Comparison of ENCODE assay signal across 10 cellular contexts in the genomic region with DNA sequence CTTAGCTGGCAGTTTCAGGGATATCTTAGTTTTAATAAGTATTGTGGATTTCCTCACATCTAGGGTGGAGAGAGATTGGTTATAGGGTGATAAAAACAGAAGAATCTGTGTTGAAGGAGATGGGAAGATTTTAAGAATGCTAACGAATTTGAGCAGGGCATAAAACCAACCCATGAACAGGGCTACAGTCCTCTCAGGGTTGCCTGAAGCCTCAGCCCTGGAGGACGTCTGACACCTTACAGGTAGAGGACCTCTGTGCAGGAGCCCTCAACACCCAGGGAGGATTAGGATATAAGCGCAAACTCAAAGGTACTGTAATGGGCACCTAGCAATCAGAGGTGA. TPM values are rescaled to one million over a fixed set of nuclear protein-coding genes. Genes with fewer than 3 reads are reported as not detected.
DNase-seq lines count a peak whose midpoint lies in the region; ATAC-seq, FAIRE-seq and TF ChIP-seq lines count a peak whose summit lies in the region.
"Had no signal": no experiment of that assay in that cellular context is flagged by ENCODE, and none has a peak within 500 bp of the region (broad histone marks: within the 10 kb centered on the region; RNA-seq: fewer than 3 reads in every experiment).

No MANE protein-coding gene starts in this region.

- no peaks in the 10 kb centered on the region for H3K36me3 ChIP-seq in H7 (replicated peaks; ENCODE audit: control insufficient read depth, insufficient read depth, low read length)
- H3K36me3 ChIP-seq in kidney (ENCODE audit: control insufficient read depth in 1 of 2, insufficient read depth in 2 of 2, low read length in 2 of 2), result no peaks in the 10 kb centered on the region

- no peak for FAIRE-seq in kidney (lab: Jason Lieb, UNC)
- FAIRE-seq: colon, GM12878 had no signal

- H3K27me3 Mint-ChIP-seq in activated B cell treated with CpG ODN at 0.5 μM for 24 hours, result peaks cover 35% of the 10 kb centered on the region

- H3K27ac ChIP-seq in AG04450 (ENCODE audit: low read depth, low read length), result no peak overlapping the region
- H3K27ac ChIP-seq in kidney (ENCODE audit: low read depth in 2 of 2, low read length in 2 of 2), result no peak overlapping the region

- no peak overlapping the region for H3K9ac ChIP-seq in kidney (ENCODE audit: low read length in 2 of 2)

- peak overlapping the region; percentile 29 for H3K4me3 Mint-ChIP-seq in activated B cell treated with CpG ODN at 0.5 μM for 24 hours

- peaks cover 13% of the 10 kb centered on the region for H3K27me3 ChIP-seq in AG04450 (ENCODE audit: control insufficient read depth, insufficient read depth, low read length)
- peaks cover 10% of the 10 kb centered on the region for H3K27me3 ChIP-seq in H7 (ENCODE audit: control insufficient read depth, insufficient read depth, low read length)

- intact Hi-C loops in activated B cell treated with CpG ODN at 0.5 μM for 24 hours (cut with micrococcal nuclease) (no loop called here), kidney (cut with DNase I) (no loop called here)

- peak; percentile 36 for ATAC-seq in activated B cell treated with CpG ODN at 0.5 μM for 24 hours (ENCODE audit: low read depth)
- no peak for ATAC-seq in HG03442 (IDR thresholded peaks at IDR 0.05; ENCODE audit: unreplicated experiment)

- DNase-seq in AG04450 (ENCODE audit: low read depth, low spot score) (no peak), H7 (no peak), activated B cell treated with CpG ODN at 0.5 μM for 24 hours (no peak), kidney (no peak), NCI-H1694 (lab: John Stamatoyannopoulos, UW) (no peak), occipital lobe (lab: John Stamatoyannopoulos, UW) (no peak), islet precursor cell (no peak)

- TF ChIP-seq CTCF in AG04450 (IDR thresholded peaks at IDR 0.05; ENCODE audit: low read depth, low read length) (no peak), activated B cell treated with CpG ODN at 0.5 μM for 24 hours (IDR thresholded peaks at IDR 0.05) (no peak), kidney (IDR thresholded peaks at IDR 0.05; ENCODE audit: borderline replicate concordance, extremely low read depth, insufficient read depth) (no peak)

- H3K4me3 ChIP-seq in AG04450 (ENCODE audit: low read depth, low read length) (peak overlapping the region; percentile 56), H7 (ENCODE audit: insufficient read depth, low read depth, low read length) (peak overlapping the region; percentile 77), kidney (ENCODE audit: low read length in 2 of 2) (peak overlapping the region; percentile 66 to 76)
- H3K4me3 ChIP-seq: GM12878 had no signal

- peaks cover 9% of the 10 kb centered on the region for H3K9me3 Mint-ChIP-seq in activated B cell treated with CpG ODN at 0.5 μM for 24 hours

- H3K27ac Mint-ChIP-seq in activated B cell treated with CpG ODN at 0.5 μM for 24 hours, result no peak overlapping the region

- no peaks in the 10 kb centered on the region for H3K36me3 Mint-ChIP-seq in activated B cell treated with CpG ODN at 0.5 μM for 24 hours (ENCODE audit: low read depth)

- POLR2A ChIA-PET in AG04450 (lab: Yijun Ruan, JAX) (no interaction called here), activated B cell treated with CpG ODN at 0.5 μM for 24 hours (lab: Charles Lee) (no interaction called here)

- H3K9me3 ChIP-seq in AG04450 (ENCODE audit: control insufficient read depth, insufficient read depth, low read length) (no peaks in the 10 kb centered on the region), kidney (ENCODE audit: control insufficient read depth in 1 of 2, low read length in 2 of 2) (no peaks in the 10 kb centered on the region)

- CTCF ChIA-PET in AG04450 (lab: Charles Lee), result interaction anchor here (0.7 to 1.6 kb wide), 4 partner anchors 27 to 372 kb away, joined by 3 to 6 read pairs (median 4); no protein-coding TSS in a partner anchor
- CTCF ChIA-PET in activated B cell treated with CpG ODN at 0.5 μM for 24 hours (lab: Charles Lee), result no interaction called here

- H3K4me1 ChIP-seq in kidney (ENCODE audit: control insufficient read depth in 1 of 2, insufficient read depth in 1 of 2, low read depth in 1 of 2, low read length in 2 of 2), result no peaks in the 10 kb centered on the region

- H3K4me1 Mint-ChIP-seq in activated B cell treated with CpG ODN at 0.5 μM for 24 hours, result peaks cover 14% of the 10 kb centered on the region

RNA-seq across cellular contexts. Expression of gene WASF3, which starts 0.5 kb away (rescaled TPM):
- polyA plus RNA-seq in AG04450 (2011; rRNA removed), result 8.3 and 11.3 TPM in 2 replicates
- 3.3 and 4.0 TPM in 2 replicates for polyA minus RNA-seq in AG04450 (2011; rRNA and poly(A)+ RNA removed)
- 19.1 and 26.9 TPM in 2 replicates for total RNA-seq in H7 (2014; rRNA removed; shearing (Covaris generic))
- total RNA-seq in activated B cell treated with CpG ODN at 0.5 μM for 24 hours, result 0.07 and 0.35 TPM in 2 replicates
- 18.5 TPM for total RNA-seq in kidney
- 3.7 TPM for polyA plus RNA-seq in kidney (ENCODE audit: insufficient read depth, low read depth, low replicate concordance)
- 22.1 TPM for total RNA-seq in occipital lobe

Comparison
In these comparisons a context has a peak if more than half of its experiments do, and no peak if none do; other contexts are left out.
1. RNA of gene WASF3, which starts 0.5 kb away (total RNA-seq): 22.1 TPM in occipital lobe (single experiment), 19.1 to 26.9 TPM in H7 and 18.5 TPM in kidney (single experiment); 0.07 to 0.35 TPM in activated B cell treated with CpG ODN at 0.5 μM for 24 hours; every median in the first group is over 10 times any median in the second.
2. Peak in every context shown above with its lines, with median percentiles within 50 percentile points of each other: H3K4me3 ChIP-seq.